ENCODE assay signal across 1 cellular context in genomic region chr18:24397694-24398365, GRCh38.
TF ChIP-seq lines count a peak whose summit lies in the region.

Gene OSBPL1A (minus strand): TSS chr18:24397824. CDS start chr18:24377533, 20,291 bp downstream.

TF ChIP-seq in A549, 52 proteins besides CTCF, POLR2A, EP300 and RAD21 (continued from another document):
- TF ChIP-seq GATA3 (IDR thresholded peaks at IDR 0.05; ENCODE audit: borderline replicate concordance) (no peak), POLR2AphosphoS2 (conservative IDR thresholded peaks at IDR 0.05; ENCODE audit: low read length) (no peak), TFCP2L1 (CRISPR knock-in tag; IDR thresholded peaks at IDR 0.05) (no peak), ZNF302 (CRISPR knock-in tag; IDR thresholded peaks at IDR 0.05) (no peak), ATOH8 (CRISPR knock-in tag; IDR thresholded peaks at IDR 0.05; ENCODE audit: low read depth) (no peak), JUNB (IDR thresholded peaks at IDR 0.05) (no peak), PHF8 (IDR thresholded peaks at IDR 0.05; ENCODE audit: borderline replicate concordance, low read depth) (no peak), SREBF2 (IDR thresholded peaks at IDR 0.05) (no peak), BHLHE40 (IDR thresholded peaks at IDR 0.05; ENCODE audit: low read depth, low read length) (0 out of 2 replicates have a peak, but pooled peaks have one; percentile 9), REST (IDR thresholded peaks at IDR 0.05) (no peak), E2F6 (IDR thresholded peaks at IDR 0.05; ENCODE audit: borderline replicate concordance, low read depth) (0 out of 2 replicates have a peak, but pooled peaks have one; percentile 28), ELK1 (IDR thresholded peaks at IDR 0.05; ENCODE audit: low read depth, low read length) (no peak), MAX (IDR thresholded peaks at IDR 0.05) (no peak; the same call in 1 of the 2 replicates), EHF (CRISPR knock-in tag; IDR thresholded peaks at IDR 0.05) (no peak), RCOR1 (IDR thresholded peaks at IDR 0.05; ENCODE audit: low read depth, low read length) (no peak), CBX2 (IDR thresholded peaks at IDR 0.05; ENCODE audit: borderline replicate concordance, low read depth) (no peak), MYC (IDR thresholded peaks at IDR 0.05; ENCODE audit: borderline replicate concordance, low read length) (no peak), KDM1A (IDR thresholded peaks at IDR 0.05; ENCODE audit: low read depth) (no peak), SMC3 (IDR thresholded peaks at IDR 0.05) (no peak), FOSL2 (IDR thresholded peaks at IDR 0.05) (no peak), FOSL2 (CRISPR knock-in tag; IDR thresholded peaks at IDR 0.05) (no peak)
